In the genomic region with DNA sequence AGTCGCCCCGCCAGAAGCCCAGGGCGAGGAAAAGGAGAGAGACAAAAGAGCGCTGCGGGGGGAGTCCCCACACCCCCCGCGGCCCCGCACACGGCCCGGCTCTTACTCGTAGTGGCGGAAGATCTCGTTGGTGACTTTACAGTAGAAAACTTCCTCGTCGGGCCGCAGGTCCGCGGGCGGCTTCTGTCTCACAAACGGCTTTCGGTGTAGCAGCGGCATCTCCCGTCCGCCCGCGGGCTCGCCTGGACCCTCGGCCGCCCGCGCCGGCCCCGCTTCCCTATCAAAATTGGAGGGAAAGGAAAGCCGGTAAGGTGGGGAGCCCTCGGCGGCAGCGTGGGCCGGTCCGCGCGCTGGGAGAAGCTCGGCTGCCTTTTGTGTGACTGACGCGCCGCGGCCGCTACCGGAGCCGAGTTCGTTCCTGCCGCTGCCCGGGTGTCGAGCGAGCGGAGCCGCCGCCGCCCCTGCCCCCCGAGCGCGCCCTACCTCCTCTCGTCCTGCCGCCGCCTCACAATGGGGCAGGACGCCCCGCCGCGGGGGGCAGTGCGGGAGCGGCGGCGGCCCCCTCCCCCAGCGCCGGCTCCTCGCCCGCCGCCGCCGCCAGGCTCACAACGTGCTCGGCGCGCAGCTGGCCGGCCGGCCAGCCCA, we compare ENCODE assay signal across 8 cellular contexts. TPM values are rescaled to one million over a fixed set of nuclear protein-coding genes. Genes with fewer than 3 reads are reported as not detected.
DNase-seq lines count a peak whose midpoint lies in the region; ATAC-seq and TF ChIP-seq lines count a peak whose summit lies in the region.

No MANE protein-coding gene starts in this region.

- peaks cover 33% of the 10 kb centered on the region for H3K4me1 Mint-ChIP-seq in CD14-positive monocyte
- H3K4me1 Mint-ChIP-seq in naive thymus-derived CD8-positive, alpha-beta T cell, result peaks cover 21 to 49% (median 38%) of the 10 kb centered on the region in 4 donors
- H3K4me1 Mint-ChIP-seq in stimulated activated naive CD8-positive, alpha-beta T cell treated with anti-CD3 and anti-CD28 coated beads, Interleukin-15, amount 100 ng/mL, for 72 hours, result peaks cover 36% of the 10 kb centered on the region

- peaks cover 17 to 20% of the 10 kb centered on the region in 2 donors for H3K36me3 Mint-ChIP-seq in CD14-positive monocyte
- H3K36me3 Mint-ChIP-seq in naive thymus-derived CD8-positive, alpha-beta T cell, result peaks cover 0 to 14% (median 0%) of the 10 kb centered on the region in 3 donors

- H3K4me3 Mint-ChIP-seq in CD14-positive monocyte, result peak overlapping the region; percentile 98 to 100
- peak overlapping the region; percentile 81 to 100 (median 96) for H3K4me3 Mint-ChIP-seq in naive thymus-derived CD8-positive, alpha-beta T cell
- H3K4me3 Mint-ChIP-seq in stimulated activated naive CD8-positive, alpha-beta T cell treated with anti-CD3 and anti-CD28 coated beads, Interleukin-15, amount 100 ng/mL, for 72 hours, result peak overlapping the region; percentile 99 to 100

- no peaks in the 10 kb centered on the region for H3K27me3 Mint-ChIP-seq in CD14-positive monocyte (ENCODE audit: low read depth in 3 of 3)
- H3K27me3 Mint-ChIP-seq in naive thymus-derived CD8-positive, alpha-beta T cell, result no peaks in the 10 kb centered on the region
- H3K27me3 Mint-ChIP-seq in stimulated activated naive CD8-positive, alpha-beta T cell treated with anti-CD3 and anti-CD28 coated beads, Interleukin-15, amount 100 ng/mL, for 72 hours, result no peaks in the 10 kb centered on the region

- TF ChIP-seq CTCF in CD14-positive monocyte (IDR thresholded peaks at IDR 0.05), result peak; percentile 23

- DNase-seq in CD14-positive monocyte (ENCODE audit: low spot score) (peak; percentile 66), GM19238 (ENCODE audit: insufficient read length, low spot score) (peak; percentile 40), NCI-H748 (lab: John Stamatoyannopoulos, UW; ENCODE audit: unreplicated experiment) (peak; percentile 85), fibroblast of gingiva (ENCODE audit: low read depth) (peak; percentile 52)
- peak; percentile 74 to 80 for DNase-seq in activated T-cell treated with anti-CD3 and anti-CD28 coated beads, Interleukin-2, amount 50 U/mL, for 48 hours
- peak; percentile 46 to 74 (median 59) for DNase-seq in naive thymus-derived CD8-positive, alpha-beta T cell
- peak; percentile 81 to 83 for DNase-seq in stimulated activated naive CD8-positive, alpha-beta T cell treated with anti-CD3 and anti-CD28 coated beads, Interleukin-15, amount 100 ng/mL, for 72 hours

- intact Hi-C loops in CD14-positive monocyte (cut with micrococcal nuclease), result loop anchor here (5.0 to 10.0 kb wide), 5 partner anchors 42 to 410 kb away; partner anchors contain the start of genes SRP54 (in 2 of the 2), FAM177A1 (in 1 of the 2), PPP2R3C (in 1 of the 2) and PRORP (in 1 of the 2)

- peak overlapping the region; percentile 99 to 100 (median 99) for H3K27ac Mint-ChIP-seq in CD14-positive monocyte
- peak overlapping the region; percentile 37 to 100 (median 98) for H3K27ac Mint-ChIP-seq in naive thymus-derived CD8-positive, alpha-beta T cell
- H3K27ac Mint-ChIP-seq in stimulated activated naive CD8-positive, alpha-beta T cell treated with anti-CD3 and anti-CD28 coated beads, Interleukin-15, amount 100 ng/mL, for 72 hours, result peak overlapping the region; percentile 99 to 100

- POLR2A ChIA-PET in naive thymus-derived CD8-positive, alpha-beta T cell (lab: Charles Lee), result interaction anchor here (0.6 to 4.0 kb wide), 17 partner anchors 9 to 530 kb away, joined by 3 to 82 read pairs (median 4); partner anchors contain the start of genes FAM177A1, NFKBIA and SRP54

- peaks cover 0 to 3% (median 0%) of the 10 kb centered on the region in 7 donors for H3K9me3 Mint-ChIP-seq in CD14-positive monocyte
- peaks cover 0 to 2% (median 0%) of the 10 kb centered on the region in 9 donors for H3K9me3 Mint-ChIP-seq in naive thymus-derived CD8-positive, alpha-beta T cell
- H3K9me3 Mint-ChIP-seq in stimulated activated naive CD8-positive, alpha-beta T cell treated with anti-CD3 and anti-CD28 coated beads, Interleukin-15, amount 100 ng/mL, for 72 hours, result no peaks in the 10 kb centered on the region

- ATAC-seq in HG03354 (IDR thresholded peaks at IDR 0.05; ENCODE audit: poor library complexity, severe bottlenecking, unreplicated experiment), result peak; percentile 37
- peak; percentile 45 to 48 for ATAC-seq in naive thymus-derived CD8-positive, alpha-beta T cell
- peak; percentile 67 for ATAC-seq in stimulated activated naive CD8-positive, alpha-beta T cell treated with anti-CD3 and anti-CD28 coated beads, Interleukin-15, amount 100 ng/mL, for 72 hours

RNA-seq across cellular contexts. Expression of gene BAZ1A, which starts 0.7 kb away (rescaled TPM):
- polyA plus RNA-seq in CD14-positive monocyte, result 10 to 100 TPM in 1 of 2 donors, 1 to 10 TPM in 1; 7.3 to 12.7 TPM
- 10 to 100 TPM; 44.5 to 47.5 TPM for total RNA-seq in naive thymus-derived CD8-positive, alpha-beta T cell
- polyA plus RNA-seq in naive thymus-derived CD8-positive, alpha-beta T cell, result 10 to 100 TPM in 1 of 3 donors, 1 to 10 TPM in 2; 8.5 to 10.7 (median 9.1) TPM

Comparison
In these comparisons a context has a peak if more than half of its experiments do, and no peak if none do; other contexts are left out.
1. Peak in every context shown above with its lines: DNase-seq and ATAC-seq.